ENCODE assay signal across 8 cellular contexts in genomic region chr3:27721717-27722564, GRCh38. TPM values are rescaled to one million over a fixed set of nuclear protein-coding genes. Genes with fewer than 3 reads are reported as not detected.
DNase-seq lines count a peak whose midpoint lies in the region; ATAC-seq and TF ChIP-seq lines count a peak whose summit lies in the region.

EOMES (minus strand) TSS chr3:27722323; CDS start chr3:27722294, 29 bp downstream.

- TF ChIP-seq CTCF in LNCAP (IDR thresholded peaks at IDR 0.05), result peak; percentile 74

- DNase-seq in G401 (ENCODE audit: low spot score), result peak; percentile 79
- peak; percentile 93 for DNase-seq in SW480 (ENCODE audit: low spot score)
- DNase-seq in amniotic epithelial cell (ENCODE audit: low read depth), result peak; percentile 28
- DNase-seq in iPS-NIHi7 (ENCODE audit: extremely low spot score), result peak; percentile 56
- peak; percentile 56 to 58 for DNase-seq in stimulated activated CD4-positive, alpha-beta T cell treated with anti-CD3 and anti-CD28 coated beads, Interleukin-4, amount 100 ng/mL, for 4 hours
- DNase-seq in RKO (ENCODE audit: low spot score), result no peak

- in situ Hi-C loops in G401 (cut with HindIII; ENCODE audit: low sequenced_read_pairs), result no loop called here

- ATAC-seq in GM21825 (IDR thresholded peaks at IDR 0.05; ENCODE audit: unreplicated experiment), result peak; percentile 74

RNA-seq across cellular contexts. Expression of gene EOMES, which starts in this region (rescaled TPM):
- 0.20 and 0.25 TPM in 2 replicates for total RNA-seq in G401 (2014; rRNA removed; shearing (Covaris generic))

Comparison
In these comparisons a context has a peak if more than half of its experiments do, and no peak if none do; other contexts are left out.
1. Peak in DNase-seq in G401; RNA of the gene not detected or under 1 TPM.